ENCODE assay signal across 9 cellular contexts in the genomic region with DNA sequence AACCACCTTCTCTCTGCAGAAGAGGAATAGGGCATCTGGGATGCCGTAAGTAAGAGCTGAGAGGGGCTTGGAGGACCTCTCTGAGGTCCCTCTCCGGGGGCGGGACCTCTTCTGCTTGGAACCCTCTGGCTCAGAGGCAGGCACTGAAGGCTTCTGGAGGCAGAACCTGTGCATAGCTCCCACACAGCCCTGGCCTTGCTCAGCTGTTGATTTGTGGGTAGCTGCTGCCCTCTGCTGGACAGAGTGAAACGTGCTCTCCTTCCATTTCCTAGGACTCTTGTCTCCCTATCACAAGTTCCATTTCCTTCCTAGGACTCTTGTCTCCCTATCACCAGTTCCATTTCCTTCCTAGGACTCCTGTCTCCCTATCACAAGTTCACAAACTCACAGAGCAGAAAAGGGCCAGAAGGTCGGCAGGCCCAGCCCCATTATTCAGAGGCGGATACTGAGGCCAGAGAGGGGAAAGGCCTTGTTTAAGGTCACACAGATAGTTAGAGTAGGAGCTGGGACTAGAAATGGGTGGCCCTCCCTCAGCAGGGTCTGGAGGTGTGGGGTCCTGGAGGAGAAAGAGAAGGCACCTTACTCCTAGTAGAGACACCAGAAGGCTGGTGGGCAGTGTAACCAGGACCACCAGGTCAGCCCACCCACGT. TPM values are rescaled to one million over a fixed set of nuclear protein-coding genes. Genes with fewer than 3 reads are reported as not detected.
DNase-seq lines count a peak whose midpoint lies in the region; ATAC-seq and TF ChIP-seq lines count a peak whose summit lies in the region.
"Had no signal": no experiment of that assay in that cellular context is flagged by ENCODE, and none has a peak within 500 bp of the region (broad histone marks: within the 10 kb centered on the region; RNA-seq: fewer than 3 reads in every experiment).

No MANE protein-coding gene starts in this region.

- H3K36me3 ChIP-seq in uterus: no peaks in the 10 kb centered on the region

- DNase-seq in GM12864 (ENCODE audit: low read depth) (peak; percentile 50), NCI-H1092 treated with DMSO at 0.1 percent for 48 hours (lab: John Stamatoyannopoulos, UW) (peak; percentile 84), SKM-1 treated with dmso at 0.1 percent for 144 hours (lab: John Stamatoyannopoulos, UW; ENCODE audit: unreplicated experiment) (peak; percentile 77), Right ventricle myocardium inferior (ENCODE audit: missing footprints) (peak; percentile 76), progenitor cell of endocrine pancreas (ENCODE audit: low spot score, unreplicated experiment) (peak; percentile 76), uterus (peak; percentile 80 to 81)
- peak; percentile 66 to 78 for DNase-seq in activated naive CD4-positive, alpha-beta T cell treated with anti-CD3 and anti-CD28 coated beads, Interleukin-2, amount 50 U/mL, for 72 hours (ENCODE audit: low spot score in 2 of 2)

- H3K9me3 Mint-ChIP-seq in activated naive CD4-positive, alpha-beta T cell treated with anti-CD3 and anti-CD28 coated beads, Interleukin-2, amount 50 U/mL, for 72 hours: no peaks in the 10 kb centered on the region
- H3K9me3 Mint-ChIP-seq in progenitor cell of endocrine pancreas (ENCODE audit: low read depth): no peaks in the 10 kb centered on the region

- no peaks in the 10 kb centered on the region for H3K9me3 ChIP-seq in uterus

- peak in 1 of 2 donors; percentile 14 for TF ChIP-seq POLR2A in uterus (IDR thresholded peaks at IDR 0.05)

- no peaks in the 10 kb centered on the region for H3K27me3 ChIP-seq in uterus

- H3K4me3 Mint-ChIP-seq in progenitor cell of endocrine pancreas (ENCODE audit: low read depth): no peak overlapping the region

- peaks cover 0 to 7% of the 10 kb centered on the region in 2 donors for H3K36me3 Mint-ChIP-seq in activated naive CD4-positive, alpha-beta T cell treated with anti-CD3 and anti-CD28 coated beads, Interleukin-2, amount 50 U/mL, for 72 hours
- peaks cover 3% of the 10 kb centered on the region for H3K36me3 Mint-ChIP-seq in progenitor cell of endocrine pancreas (ENCODE audit: insufficient read depth)

- ATAC-seq in HG02610 (IDR thresholded peaks at IDR 0.05; ENCODE audit: unreplicated experiment) (peak; percentile 89), Right ventricle myocardium inferior (peak; percentile 94)
- ATAC-seq in activated naive CD4-positive, alpha-beta T cell treated with anti-CD3 and anti-CD28 coated beads, Interleukin-2, amount 50 U/mL, for 72 hours: peak; percentile 94 to 95

- H3K4me1 ChIP-seq in uterus: no peaks in the 10 kb centered on the region

- H3K27ac ChIP-seq in uterus: no peak overlapping the region

- H3K27me3 Mint-ChIP-seq in progenitor cell of endocrine pancreas: no peaks in the 10 kb centered on the region

- intact Hi-C loops in Right ventricle myocardium inferior (cut with DNase I): loop anchor here (2.0 to 5.0 kb wide), 3 partner anchors 16 to 287 kb away; no protein-coding TSS in a partner anchor
- intact Hi-C loops in uterus (cut with DNase I; ENCODE audit: low total_unique reads): no loop called here

- TF ChIP-seq CTCF in GM12864 (IDR thresholded peaks at IDR 0.05; ENCODE audit: low read depth, low read length, missing control alignments): peak; percentile 95
- peak; percentile 92 for TF ChIP-seq CTCF in progenitor cell of endocrine pancreas (IDR thresholded peaks at IDR 0.05; ENCODE audit: unreplicated experiment)
- peak; percentile 65 to 90 (median 86) for TF ChIP-seq CTCF in uterus (IDR thresholded peaks at IDR 0.05)

- no peak overlapping the region for H3K27ac Mint-ChIP-seq in activated naive CD4-positive, alpha-beta T cell treated with anti-CD3 and anti-CD28 coated beads, Interleukin-2, amount 50 U/mL, for 72 hours
- H3K27ac Mint-ChIP-seq in progenitor cell of endocrine pancreas: no peak overlapping the region

- H3K4me3 ChIP-seq in GM12864 (ENCODE audit: low read depth, low read length) (no peak overlapping the region), uterus (no peak overlapping the region)
- H3K4me3 ChIP-seq: skin epidermis had no signal

- no peaks in the 10 kb centered on the region for H3K4me1 Mint-ChIP-seq in progenitor cell of endocrine pancreas (ENCODE audit: low read depth)

RNA-seq across cellular contexts. Expression of gene GARS1, which starts 30.3 kb away (rescaled TPM):
- total RNA-seq in activated naive CD4-positive, alpha-beta T cell treated with anti-CD3 and anti-CD28 coated beads, Interleukin-2, amount 50 U/mL, for 72 hours: 100 to 1,000 TPM; 167 to 263 TPM
- total RNA-seq in Right ventricle myocardium inferior (32.3 TPM), progenitor cell of endocrine pancreas (117 and 141 TPM in 2 replicates), uterus (10 to 100 TPM; 33.5 to 71.2 (median 58.1) TPM)

RNA-seq across cellular contexts. Expression of gene GGCT, which starts 59.7 kb away (rescaled TPM):
- total RNA-seq in activated naive CD4-positive, alpha-beta T cell treated with anti-CD3 and anti-CD28 coated beads, Interleukin-2, amount 50 U/mL, for 72 hours: 10 to 100 TPM; 69.3 to 72.9 TPM
- total RNA-seq in Right ventricle myocardium inferior (18.9 TPM), progenitor cell of endocrine pancreas (54.0 and 54.7 TPM in 2 replicates), uterus (10 to 100 TPM in 3 of 4 donors, 1 to 10 TPM in 1; 4.9 to 35.9 (median 21.3) TPM)
